15 cellular contexts compared by ENCODE assay signal in genomic region chr4:100690812-100691211, GRCh38.
"Had no signal": no experiment of that assay in that cellular context is flagged by ENCODE, and none has a peak within 500 bp of the region (broad histone marks: within the 10 kb centered on the region; RNA-seq: fewer than 3 reads in every experiment).

No MANE protein-coding gene starts in this region.

- ATAC-seq: naive thymus-derived CD4-positive, alpha-beta T cell; psoas muscle; right lobe of liver had no signal

- H3K27ac ChIP-seq: hepatocyte, neutrophil, psoas muscle, right lobe of liver, uterus had no signal

- H2AFZ ChIP-seq: hepatocyte had no signal

- H3K27ac Mint-ChIP-seq: naive thymus-derived CD4-positive, alpha-beta T cell had no signal

- H3K9me3 Mint-ChIP-seq: naive thymus-derived CD4-positive, alpha-beta T cell had no signal

- DNase-seq: effector memory CD4-positive, alpha-beta T cell; erythroblast; foreskin melanocyte; head of caudate nucleus; mesendoderm; naive thymus-derived CD4-positive, alpha-beta T cell; psoas muscle; retina; right lobe of liver; stimulated activated CD4-positive, alpha-beta T cell treated with anti-CD3 and anti-CD28 coated beads, Interleukin-2, amount 100 ng/mL, for 24 hours; stimulated activated naive CD4-positive, alpha-beta T cell treated with Interleukin-2 at 50 U/mL for 16 hours; trophoblast cell; uterus had no signal

- H3K4me2 ChIP-seq: hepatocyte had no signal

- H3K27me3 ChIP-seq: hepatocyte, neutrophil, right lobe of liver, uterus had no signal

- H3K36me3 ChIP-seq: neutrophil, right lobe of liver, uterus had no signal

- H3K79me2 ChIP-seq: hepatocyte had no signal

- H3K4me1 ChIP-seq: psoas muscle, right lobe of liver, uterus had no signal

- H3K36me3 Mint-ChIP-seq: naive thymus-derived CD4-positive, alpha-beta T cell had no signal

- H3K4me1 Mint-ChIP-seq: naive thymus-derived CD4-positive, alpha-beta T cell had no signal

- H3K9me3 ChIP-seq: neutrophil, psoas muscle, uterus had no signal

- H3K4me3 ChIP-seq: hepatocyte, psoas muscle, right lobe of liver, uterus had no signal

- H3K4me3 Mint-ChIP-seq: naive thymus-derived CD4-positive, alpha-beta T cell had no signal
